ENCODE assay signal across 6 cellular contexts in the genomic region with DNA sequence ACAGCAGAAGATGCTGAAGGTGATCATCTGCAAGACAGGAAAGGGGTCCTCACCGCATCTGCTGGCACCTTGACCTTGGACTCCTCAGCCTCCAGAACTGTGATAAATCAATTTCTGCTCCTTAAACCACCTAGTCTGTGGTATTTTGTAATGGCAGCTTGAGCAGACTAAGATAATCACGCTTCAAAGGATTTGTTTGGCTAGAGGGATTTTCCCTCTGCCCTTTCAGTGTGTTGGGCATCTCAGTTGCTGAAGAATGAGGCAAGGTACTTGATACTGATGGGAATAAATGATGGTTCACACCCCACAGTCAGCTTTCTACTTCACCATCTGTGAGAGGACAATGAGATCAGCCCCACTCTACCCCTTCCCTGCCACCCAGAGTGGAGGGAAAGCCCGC.
"Had no signal": no experiment of that assay in that cellular context is flagged by ENCODE, and none has a peak within 500 bp of the region (broad histone marks: within the 10 kb centered on the region; RNA-seq: fewer than 3 reads in every experiment).

No MANE protein-coding gene starts in this region.

- H3K27ac Mint-ChIP-seq: IgD-negative memory B cell had no signal

- ATAC-seq: K562 had no signal

- H3K9me3 Mint-ChIP-seq: IgD-negative memory B cell had no signal

- H3K27ac ChIP-seq: HL-60 had no signal

- H3K4me3 Mint-ChIP-seq: IgD-negative memory B cell had no signal

- H3K4me3 ChIP-seq: K562 had no signal

- H3K27me3 Mint-ChIP-seq: IgD-negative memory B cell had no signal

- H3K4me1 Mint-ChIP-seq: IgD-negative memory B cell had no signal

- DNase-seq: IMR-90, KBM-7, KG1 had no signal
